In genomic region chr18:76451475-76452331, GRCh38 we compare ENCODE assay signal across 8 cellular contexts. TPM values are rescaled to one million over a fixed set of nuclear protein-coding genes. Genes with fewer than 3 reads are reported as not detected.
DNase-seq lines count a peak whose midpoint lies in the region; ATAC-seq, FAIRE-seq and TF ChIP-seq lines count a peak whose summit lies in the region.

No MANE protein-coding gene starts in this region.

- H3K27ac ChIP-seq in right lobe of liver (peak overlapping the region; percentile 66 to 70 (median 69)), substantia nigra (ENCODE audit: low read depth, low read length, poor library complexity, severe bottlenecking) (peak overlapping the region; percentile 54)

- no peak for DNase-seq in GM12892 (ENCODE audit: insufficient read length)
- no peak for DNase-seq in NB4 (ENCODE audit: low read depth)
- DNase-seq in cardiac fibroblast (ENCODE audit: low read depth in 2 of 2) = peak in 1 of 2 donors; percentile 42
- no peak for DNase-seq in right lobe of liver
- DNase-seq in substantia nigra (lab: John Stamatoyannopoulos, UW) = peak in 2 of 49 donors; percentile 36 to 54
- no peak for DNase-seq in KG1 (lab: John Stamatoyannopoulos, UW)
- no peak for DNase-seq in kidney tubule cell (ENCODE audit: low spot score)

- no peak for TF ChIP-seq CTCF in NB4 (IDR thresholded peaks at IDR 0.05; ENCODE audit: low read depth, low read length)
- TF ChIP-seq CTCF in cardiac fibroblast (IDR thresholded peaks at IDR 0.05; ENCODE audit: low read depth, low read length) = no peak
- TF ChIP-seq CTCF in right lobe of liver (IDR thresholded peaks at IDR 0.05) = no peak

- intact Hi-C loops in right lobe of liver (cut with DNase I) = no loop called here

- TF ChIP-seq POLR2A in GM12892 (IDR thresholded peaks at IDR 0.05; ENCODE audit: low read depth, low read length) (no peak), NB4 (IDR thresholded peaks at IDR 0.05; ENCODE audit: extremely low read depth, insufficient read length) (no peak), right lobe of liver (IDR thresholded peaks at IDR 0.05) (no peak)

- H3K27me3 ChIP-seq in right lobe of liver = no peaks in the 10 kb centered on the region

- H3K4me3 ChIP-seq in NB4 (ENCODE audit: low read depth, low read length) (peak overlapping the region; percentile 52), cardiac fibroblast (replicated peaks in 1 of 2; ENCODE audit: low read depth in 2 of 2, low read length in 2 of 2) (peak overlapping the region; percentile 43 to 57), right lobe of liver (peak overlapping the region; percentile 27 to 57 (median 56))

- WGBS in right lobe of liver (ENCODE audit: insufficient coverage, low coverage, low lambda C conversion rate, missing lambda C conversion rate) = 26% methylated on average over 23 of the region's 26 CpGs

- H3K36me3 ChIP-seq in right lobe of liver = no peaks in the 10 kb centered on the region

- peaks cover 0 to 37% (median 6%) of the 10 kb centered on the region in 4 donors for H3K4me1 ChIP-seq in right lobe of liver

- FAIRE-seq in GM12892 (lab: Jason Lieb, UNC) = peak; percentile 9

- ATAC-seq in right lobe of liver (peak; percentile 15 to 45 (median 38)), HG02798 (IDR thresholded peaks at IDR 0.05; ENCODE audit: poor library complexity, unreplicated experiment) (no peak)

- no peaks in the 10 kb centered on the region for H3K9me3 ChIP-seq in right lobe of liver

RNA-seq across cellular contexts. Expression of gene ZNF516, which starts 43.3 kb away (rescaled TPM):
- 2.5 TPM for polyA plus RNA-seq in GM12892 (2012; ENCODE audit: missing spikeins)
- total RNA-seq in right lobe of liver = 10 to 100 TPM; 10.2 to 16.0 (median 13.7) TPM
